In the genomic region with DNA sequence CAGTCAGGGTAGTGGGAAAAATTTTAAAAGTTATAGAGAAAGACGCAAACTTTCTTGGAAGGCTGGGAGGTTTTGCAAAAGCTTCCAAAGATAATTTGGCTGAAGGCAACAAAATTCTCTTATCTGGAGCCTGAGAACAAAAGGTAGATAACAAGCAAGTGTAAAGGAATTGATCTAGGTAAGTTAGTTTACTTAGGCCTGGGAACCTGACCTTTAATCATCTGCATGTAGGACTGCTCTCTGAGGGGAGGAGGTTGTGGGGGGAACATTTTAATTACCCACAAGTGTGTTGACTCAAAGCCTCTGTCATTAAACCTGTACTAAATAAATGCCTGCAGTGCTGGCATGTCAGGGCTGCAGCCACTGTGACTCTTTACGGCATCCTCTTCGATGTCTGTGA, we compare ENCODE assay signal across 23 cellular contexts.
"Had no signal": no experiment of that assay in that cellular context is flagged by ENCODE, and none has a peak within 500 bp of the region (broad histone marks: within the 10 kb centered on the region; RNA-seq: fewer than 3 reads in every experiment).

No MANE protein-coding gene starts in this region.

- H3K27ac Mint-ChIP-seq: dendritic cell treated with granulocyte-macrophage colony-stimulating factor and Interleukin-4, amounts not matched to agents 40 ng/mL and 50 ng/mL, for 4 days; naive thymus-derived CD4-positive, alpha-beta T cell had no signal

- H3K4me1 Mint-ChIP-seq: naive thymus-derived CD4-positive, alpha-beta T cell had no signal

- H3K9me3 Mint-ChIP-seq: dendritic cell treated with granulocyte-macrophage colony-stimulating factor and Interleukin-4, amounts not matched to agents 40 ng/mL and 50 ng/mL, for 4 days had no signal

- H3K27ac ChIP-seq: colonic mucosa, epithelial cell of prostate, foreskin keratinocyte, gastroesophageal sphincter, heart left ventricle, left lung, lower lobe of right lung had no signal

- H3K36me3 Mint-ChIP-seq: naive thymus-derived CD4-positive, alpha-beta T cell had no signal

- H3K4me3 Mint-ChIP-seq: dendritic cell treated with granulocyte-macrophage colony-stimulating factor and Interleukin-4, amounts not matched to agents 40 ng/mL and 50 ng/mL, for 4 days; naive thymus-derived CD4-positive, alpha-beta T cell had no signal

- H3K4me3 ChIP-seq: colonic mucosa, gastroesophageal sphincter, heart left ventricle, left lung, lower lobe of right lung had no signal

- H3K4me1 ChIP-seq: colonic mucosa, foreskin keratinocyte, gastroesophageal sphincter, heart left ventricle, left lung, lower lobe of right lung had no signal

- H3K27me3 Mint-ChIP-seq: dendritic cell treated with granulocyte-macrophage colony-stimulating factor and Interleukin-4, amounts not matched to agents 40 ng/mL and 50 ng/mL, for 4 days; naive thymus-derived CD4-positive, alpha-beta T cell had no signal

- ATAC-seq: esophagus mucosa; foreskin keratinocyte; gastroesophageal sphincter; heart left ventricle; left cardiac atrium; left lung; left ventricle myocardium superior; lower lobe of right lung; naive thymus-derived CD4-positive, alpha-beta T cell had no signal

- DNase-seq: colonic mucosa; cortex of kidney; effector CD4-positive, alpha-beta T cell; effector memory CD4-positive, alpha-beta T cell; erythroblast; foreskin keratinocyte; heart left ventricle; hippocampal formation; left cardiac atrium; left lung; left ventricle myocardium superior; lower lobe of right lung; mesenchymal stem cell; midbrain; naive thymus-derived CD4-positive, alpha-beta T cell had no signal

- FAIRE-seq: endometrium, frontal cortex, islet of Langerhans, keratinocyte had no signal

- H3K27me3 ChIP-seq: colonic mucosa, foreskin keratinocyte, gastroesophageal sphincter, heart left ventricle, left lung had no signal

- H3K36me3 ChIP-seq: colonic mucosa, gastroesophageal sphincter, heart left ventricle, left lung, lower lobe of right lung had no signal

- H3K9me3 ChIP-seq: colonic mucosa, gastroesophageal sphincter, heart left ventricle, left lung, lower lobe of right lung had no signal
